Comparison of ENCODE assay signal across 7 cellular contexts in the genomic region with DNA sequence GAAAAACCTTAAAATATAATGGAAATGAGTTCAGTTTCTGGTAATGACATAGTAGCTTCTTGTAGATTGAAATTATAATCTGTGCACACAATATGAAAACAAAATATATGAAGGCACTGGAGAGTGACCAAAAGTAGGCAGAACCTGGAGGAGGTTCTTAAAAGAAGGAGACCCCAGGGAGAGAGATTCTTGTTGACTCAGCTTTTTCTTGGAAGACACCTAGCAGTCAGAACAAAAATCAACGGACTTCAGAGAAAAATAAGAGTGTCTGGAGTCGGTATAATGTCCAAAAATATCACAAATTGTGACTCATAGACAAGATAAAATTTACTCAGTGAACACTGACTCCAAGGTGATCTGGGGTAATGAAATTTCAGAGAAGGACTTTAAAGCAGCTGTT.
"Had no signal": no experiment of that assay in that cellular context is flagged by ENCODE, and none has a peak within 500 bp of the region (broad histone marks: within the 10 kb centered on the region; RNA-seq: fewer than 3 reads in every experiment).

No MANE protein-coding gene starts in this region.

- H2AFZ ChIP-seq: GM23248 had no signal

- DNase-seq: GM23248, GOT3, H9, HCEC 1CT, KG1 had no signal

- H3K27ac ChIP-seq: GM23248, HL-60 had no signal

- H3K9ac ChIP-seq: GM23248 had no signal

- FAIRE-seq: H54 had no signal

- H3K4me3 ChIP-seq: GM23248 had no signal
